ENCODE assay signal across 25 cellular contexts in the genomic region with DNA sequence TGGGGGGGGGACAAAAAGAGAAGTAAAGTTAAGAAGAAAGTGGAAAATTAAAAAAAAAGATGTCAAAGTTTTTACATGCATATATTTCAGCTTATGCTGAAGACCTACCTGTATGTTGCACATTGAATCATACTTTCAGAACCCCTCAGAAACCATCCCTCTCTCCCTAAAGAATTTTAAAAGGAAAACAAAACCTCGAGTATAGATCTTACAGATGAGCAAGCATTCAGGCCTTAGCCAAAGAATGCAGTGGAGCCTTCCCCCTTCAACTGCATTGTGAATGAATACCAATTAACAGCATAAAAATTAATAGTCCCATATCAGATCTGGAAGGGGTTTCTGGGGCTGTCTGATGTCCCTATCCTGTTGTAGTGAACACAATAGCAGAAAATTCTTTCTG. TPM values are rescaled to one million over a fixed set of nuclear protein-coding genes. Genes with fewer than 3 reads are reported as not detected.
A peak's percentile ranks its signal among the peaks of the same experiment; 100 is the strongest.
DNase-seq lines count a peak whose midpoint lies in the region; ATAC-seq and TF ChIP-seq lines count a peak whose summit lies in the region.
"Had no signal": no experiment of that assay in that cellular context is flagged by ENCODE, and none has a peak within 500 bp of the region (broad histone marks: within the 10 kb centered on the region; RNA-seq: fewer than 3 reads in every experiment).

No MANE protein-coding gene starts in this region.

- no peak overlapping the region for H3K4me3 ChIP-seq in CD8-positive, alpha-beta memory T cell (ENCODE audit: low read length)
- H3K4me3 ChIP-seq: BLaER1 treated with 17β-estradiol and CSF1 and Interleukin-3, amounts not matched to agents 10 nM and 100 nM; GM12878; lower lobe of right lung; MG63; psoas muscle had no signal

- H3K4me1 ChIP-seq in CD8-positive, alpha-beta memory T cell (ENCODE audit: insufficient read depth, low read length), result no peaks in the 10 kb centered on the region

- CTCF ChIA-PET in activated CD8-positive, alpha-beta T cell treated with anti-CD3 and anti-CD28 coated beads for 36 hours (lab: Charles Lee), result no interaction called here
- CTCF ChIA-PET in activated CD8-positive, alpha-beta T cell treated with anti-CD3 and anti-CD28 coated beads, Interleukin-2, amount 10 ng/mL, durations not matched to agents 7 days and 5 days (lab: Charles Lee), result interaction anchor here (1.2 to 3.4 kb wide), 2 partner anchors 87 to 432 kb away, joined by 3 to 11 read pairs; no protein-coding TSS in a partner anchor
- CTCF ChIA-PET in CD8-positive, alpha-beta memory T cell (lab: Charles Lee), result no interaction called here

- H3K27me3 Mint-ChIP-seq in activated CD8-positive, alpha-beta T cell treated with anti-CD3 and anti-CD28 coated beads for 36 hours, result no peaks in the 10 kb centered on the region
- H3K27me3 Mint-ChIP-seq in activated CD8-positive, alpha-beta T cell treated with anti-CD3 and anti-CD28 coated beads, Interleukin-2, amount 10 ng/mL, durations not matched to agents 7 days and 5 days (ENCODE audit: low read depth), result no peaks in the 10 kb centered on the region
- H3K27me3 Mint-ChIP-seq in CD8-positive, alpha-beta memory T cell, result no peaks in the 10 kb centered on the region
- H3K27me3 Mint-ChIP-seq in activated T-helper 1 cell treated with anti-CD3 and anti-CD28 coated beads, Interleukin-12 subunit alpha, Interleukin-12 subunit beta, Interleukin-2, Interleukin-4 antibody, amounts not matched to agents 30 ng/mL and 10 ng/mL and 1 ng/mL, durations not matched to agents 14 hours and 24 hours and 36 hours (ENCODE audit: insufficient read depth), result no peaks in the 10 kb centered on the region
- no peaks in the 10 kb centered on the region for H3K27me3 Mint-ChIP-seq in naive thymus-derived CD8-positive, alpha-beta T cell

- ATAC-seq in activated CD8-positive, alpha-beta T cell treated with anti-CD3 and anti-CD28 coated beads for 36 hours, result no peak
- ATAC-seq in activated CD8-positive, alpha-beta T cell treated with anti-CD3 and anti-CD28 coated beads, Interleukin-2, amount 10 ng/mL, durations not matched to agents 7 days and 5 days, result no peak
- ATAC-seq in naive thymus-derived CD8-positive, alpha-beta T cell, result no peak
- ATAC-seq: GM12878, lower lobe of right lung, Panc1, psoas muscle had no signal

- H3K4me3 Mint-ChIP-seq in activated CD8-positive, alpha-beta T cell treated with anti-CD3 and anti-CD28 coated beads for 36 hours, result no peak overlapping the region
- no peak overlapping the region for H3K4me3 Mint-ChIP-seq in activated CD8-positive, alpha-beta T cell treated with anti-CD3 and anti-CD28 coated beads, Interleukin-2, amount 10 ng/mL, durations not matched to agents 7 days and 5 days
- no peak overlapping the region for H3K4me3 Mint-ChIP-seq in CD8-positive, alpha-beta memory T cell
- H3K4me3 Mint-ChIP-seq in activated T-helper 1 cell treated with anti-CD3 and anti-CD28 coated beads, Interleukin-12 subunit alpha, Interleukin-12 subunit beta, Interleukin-2, Interleukin-4 antibody, amounts not matched to agents 30 ng/mL and 10 ng/mL and 1 ng/mL, durations not matched to agents 14 hours and 24 hours and 36 hours, result no peak overlapping the region
- H3K4me3 Mint-ChIP-seq in naive thymus-derived CD8-positive, alpha-beta T cell, result peak overlapping the region in 1 of 10 donors; percentile 52
- H3K4me3 Mint-ChIP-seq: H9 had no signal

- no peak for TF ChIP-seq CTCF in activated CD8-positive, alpha-beta T cell treated with anti-CD3 and anti-CD28 coated beads for 36 hours (IDR thresholded peaks at IDR 0.05)

- H3K27ac Mint-ChIP-seq in activated CD8-positive, alpha-beta T cell treated with anti-CD3 and anti-CD28 coated beads for 36 hours, result peak overlapping the region; percentile 59
- H3K27ac Mint-ChIP-seq in activated CD8-positive, alpha-beta T cell treated with anti-CD3 and anti-CD28 coated beads, Interleukin-2, amount 10 ng/mL, durations not matched to agents 7 days and 5 days, result no peak overlapping the region
- peak overlapping the region in 5 of 8 donors; percentile 18 to 89 (median 58) for H3K27ac Mint-ChIP-seq in CD8-positive, alpha-beta memory T cell
- peak overlapping the region; percentile 68 for H3K27ac Mint-ChIP-seq in activated T-helper 1 cell treated with anti-CD3 and anti-CD28 coated beads, Interleukin-12 subunit alpha, Interleukin-12 subunit beta, Interleukin-2, Interleukin-4 antibody, amounts not matched to agents 30 ng/mL and 10 ng/mL and 1 ng/mL, durations not matched to agents 14 hours and 24 hours and 36 hours
- peak overlapping the region in 9 of 10 donors; percentile 6 to 73 (median 56) for H3K27ac Mint-ChIP-seq in naive thymus-derived CD8-positive, alpha-beta T cell

- H3K9me3 ChIP-seq in CD8-positive, alpha-beta memory T cell (ENCODE audit: low read length), result no peaks in the 10 kb centered on the region
- H3K9me3 ChIP-seq: BLaER1 treated with 17β-estradiol and CSF1 and Interleukin-3, amounts not matched to agents 10 nM and 100 nM; lower lobe of right lung; MG63; psoas muscle had no signal

- no peaks in the 10 kb centered on the region for H3K27me3 ChIP-seq in CD8-positive, alpha-beta memory T cell (ENCODE audit: insufficient read depth, low read length, poor library complexity, severe bottlenecking)
- H3K27me3 ChIP-seq: BLaER1 treated with 17β-estradiol and CSF1 and Interleukin-3, amounts not matched to agents 10 nM and 100 nM; MG63 had no signal

- H3K4me1 Mint-ChIP-seq in activated CD8-positive, alpha-beta T cell treated with anti-CD3 and anti-CD28 coated beads for 36 hours (ENCODE audit: low read depth), result peaks cover 44% of the 10 kb centered on the region
- H3K4me1 Mint-ChIP-seq in activated CD8-positive, alpha-beta T cell treated with anti-CD3 and anti-CD28 coated beads, Interleukin-2, amount 10 ng/mL, durations not matched to agents 7 days and 5 days (ENCODE audit: low read depth), result peaks cover 20% of the 10 kb centered on the region
- H3K4me1 Mint-ChIP-seq in CD8-positive, alpha-beta memory T cell, result peaks cover 34 to 56% (median 45%) of the 10 kb centered on the region in 3 donors
- peaks cover 38% of the 10 kb centered on the region for H3K4me1 Mint-ChIP-seq in activated T-helper 1 cell treated with anti-CD3 and anti-CD28 coated beads, Interleukin-12 subunit alpha, Interleukin-12 subunit beta, Interleukin-2, Interleukin-4 antibody, amounts not matched to agents 30 ng/mL and 10 ng/mL and 1 ng/mL, durations not matched to agents 14 hours and 24 hours and 36 hours (ENCODE audit: low read depth)
- peaks cover 18 to 54% (median 39%) of the 10 kb centered on the region in 4 donors for H3K4me1 Mint-ChIP-seq in naive thymus-derived CD8-positive, alpha-beta T cell

- no peaks in the 10 kb centered on the region for H3K9me3 Mint-ChIP-seq in activated CD8-positive, alpha-beta T cell treated with anti-CD3 and anti-CD28 coated beads for 36 hours
- H3K9me3 Mint-ChIP-seq in activated CD8-positive, alpha-beta T cell treated with anti-CD3 and anti-CD28 coated beads, Interleukin-2, amount 10 ng/mL, durations not matched to agents 7 days and 5 days (ENCODE audit: insufficient read depth), result no peaks in the 10 kb centered on the region
- no peaks in the 10 kb centered on the region for H3K9me3 Mint-ChIP-seq in CD8-positive, alpha-beta memory T cell
- H3K9me3 Mint-ChIP-seq in activated T-helper 1 cell treated with anti-CD3 and anti-CD28 coated beads, Interleukin-12 subunit alpha, Interleukin-12 subunit beta, Interleukin-2, Interleukin-4 antibody, amounts not matched to agents 30 ng/mL and 10 ng/mL and 1 ng/mL, durations not matched to agents 14 hours and 24 hours and 36 hours, result no peaks in the 10 kb centered on the region
- H3K9me3 Mint-ChIP-seq in naive thymus-derived CD8-positive, alpha-beta T cell, result no peaks in the 10 kb centered on the region
- H3K9me3 Mint-ChIP-seq: H9 had no signal

- H3K36me3 Mint-ChIP-seq in activated CD8-positive, alpha-beta T cell treated with anti-CD3 and anti-CD28 coated beads for 36 hours (ENCODE audit: low read depth), result peaks cover 70% of the 10 kb centered on the region
- H3K36me3 Mint-ChIP-seq in activated CD8-positive, alpha-beta T cell treated with anti-CD3 and anti-CD28 coated beads, Interleukin-2, amount 10 ng/mL, durations not matched to agents 7 days and 5 days (ENCODE audit: low read depth), result peaks cover 82% of the 10 kb centered on the region
- peaks cover 0 to 81% (median 40%) of the 10 kb centered on the region in 3 donors for H3K36me3 Mint-ChIP-seq in CD8-positive, alpha-beta memory T cell
- peaks cover 65% of the 10 kb centered on the region for H3K36me3 Mint-ChIP-seq in activated T-helper 1 cell treated with anti-CD3 and anti-CD28 coated beads, Interleukin-12 subunit alpha, Interleukin-12 subunit beta, Interleukin-2, Interleukin-4 antibody, amounts not matched to agents 30 ng/mL and 10 ng/mL and 1 ng/mL, durations not matched to agents 14 hours and 24 hours and 36 hours (ENCODE audit: low read depth)
- H3K36me3 Mint-ChIP-seq in naive thymus-derived CD8-positive, alpha-beta T cell, result peaks cover 18 to 87% (median 32%) of the 10 kb centered on the region in 3 donors

- DNase-seq in activated CD8-positive, alpha-beta T cell treated with anti-CD3 and anti-CD28 coated beads for 36 hours, result no peak
- no peak for DNase-seq in activated CD8-positive, alpha-beta T cell treated with anti-CD3 and anti-CD28 coated beads, Interleukin-2, amount 10 ng/mL, durations not matched to agents 7 days and 5 days
- no peak for DNase-seq in CD8-positive, alpha-beta memory T cell
- no peak for DNase-seq in activated T-helper 1 cell treated with anti-CD3 and anti-CD28 coated beads, Interleukin-12 subunit alpha, Interleukin-12 subunit beta, Interleukin-2, Interleukin-4 antibody, amounts not matched to agents 30 ng/mL and 10 ng/mL and 1 ng/mL, durations not matched to agents 14 hours and 24 hours and 36 hours (ENCODE audit: low spot score)
- no peak for DNase-seq in naive thymus-derived CD8-positive, alpha-beta T cell
- no peak for DNase-seq in NCI-H1105 treated with DMSO at 0.1 percent for 48 hours (lab: John Stamatoyannopoulos, UW)
- no peak for DNase-seq in NCI-H1694 (lab: John Stamatoyannopoulos, UW)
- no peak for DNase-seq in NOMO-1 (lab: John Stamatoyannopoulos, UW; ENCODE audit: unreplicated experiment in 2 of 2)
- DNase-seq: activated CD4-positive, CD25-positive, alpha-beta regulatory T cell; dermis blood vessel endothelial cell; DMS153; H9; islet precursor cell; lower lobe of right lung; MG63; NCI-H146; NCI-H82; psoas muscle; small intestine; stimulated activated CD4-positive, alpha-beta T cell treated with anti-CD3 and anti-CD28 coated beads, Interleukin-4, amount 100 ng/mL, for 1 hour had no signal

- peaks cover 57% of the 10 kb centered on the region for H3K36me3 ChIP-seq in CD8-positive, alpha-beta memory T cell (ENCODE audit: insufficient read depth, low read length)

- intact Hi-C loops in activated CD8-positive, alpha-beta T cell treated with anti-CD3 and anti-CD28 coated beads for 36 hours (cut with micrococcal nuclease), result no loop called here
- intact Hi-C loops in activated T-helper 1 cell treated with anti-CD3 and anti-CD28 coated beads, Interleukin-12 subunit alpha, Interleukin-12 subunit beta, Interleukin-2, Interleukin-4 antibody, amounts not matched to agents 30 ng/mL and 10 ng/mL and 1 ng/mL, durations not matched to agents 14 hours and 24 hours and 36 hours (cut with micrococcal nuclease), result no loop called here

- H3K27ac ChIP-seq in CD8-positive, alpha-beta memory T cell (ENCODE audit: low read depth, low read length), result no peak overlapping the region
- H3K27ac ChIP-seq: BLaER1 treated with 17β-estradiol and CSF1 and Interleukin-3, amounts not matched to agents 10 nM and 100 nM; lower lobe of right lung; psoas muscle had no signal

- POLR2A ChIA-PET in activated CD8-positive, alpha-beta T cell treated with anti-CD3 and anti-CD28 coated beads for 36 hours (lab: Charles Lee), result interaction anchor here (0.6 to 4.7 kb wide), 6 partner anchors 11 to 490 kb away, joined by 3 to 22 read pairs (median 4); no protein-coding TSS in a partner anchor
- POLR2A ChIA-PET in activated CD8-positive, alpha-beta T cell treated with anti-CD3 and anti-CD28 coated beads, Interleukin-2, amount 10 ng/mL, durations not matched to agents 7 days and 5 days (lab: Charles Lee), result interaction anchor here (0.8 to 1.3 kb wide), 2 partner anchors 10 to 19 kb away, joined by 3 read pairs; no protein-coding TSS in a partner anchor
- POLR2A ChIA-PET in CD8-positive, alpha-beta memory T cell (lab: Charles Lee), result no interaction called here
- POLR2A ChIA-PET in naive thymus-derived CD8-positive, alpha-beta T cell (lab: Charles Lee), result interaction anchor here (1.2 to 1.3 kb wide), 2 partner anchors 16 to 21 kb away, joined by 3 to 5 read pairs; partner anchors contain the start of gene KDELR3

RNA-seq across cellular contexts. Expression of gene KDELR3, which starts 16.3 kb away (rescaled TPM):
- total RNA-seq in activated CD8-positive, alpha-beta T cell treated with anti-CD3 and anti-CD28 coated beads for 36 hours, result 1 to 10 TPM; 1.7 to 2.1 TPM
- 1 to 10 TPM in 1 of 2 experiments, under 1 TPM in 1; 0.99 to 1.0 TPM for total RNA-seq in activated CD8-positive, alpha-beta T cell treated with anti-CD3 and anti-CD28 coated beads, Interleukin-2, amount 10 ng/mL, durations not matched to agents 7 days and 5 days
- total RNA-seq in CD8-positive, alpha-beta memory T cell, result under 1 TPM; 0.13 to 0.33 TPM
- 0.45 TPM for polyA plus RNA-seq in CD8-positive, alpha-beta memory T cell
- total RNA-seq in activated T-helper 1 cell treated with anti-CD3 and anti-CD28 coated beads, Interleukin-12 subunit alpha, Interleukin-12 subunit beta, Interleukin-2, Interleukin-4 antibody, amounts not matched to agents 30 ng/mL and 10 ng/mL and 1 ng/mL, durations not matched to agents 14 hours and 24 hours and 36 hours, result 1.1 and 1.3 TPM in 2 replicates
- not detected for total RNA-seq in naive thymus-derived CD8-positive, alpha-beta T cell
- polyA plus RNA-seq in naive thymus-derived CD8-positive, alpha-beta T cell, result under 1 TPM in 2 of 3 donors, not detected in 1; 0.11 to 0.28 TPM

RNA-seq across cellular contexts. Expression of gene DDX17, which starts 21.9 kb away (rescaled TPM):
- total RNA-seq in activated CD8-positive, alpha-beta T cell treated with anti-CD3 and anti-CD28 coated beads for 36 hours, result 100 to 1,000 TPM; 320 to 334 TPM
- 100 to 1,000 TPM; 443 to 445 TPM for total RNA-seq in activated CD8-positive, alpha-beta T cell treated with anti-CD3 and anti-CD28 coated beads, Interleukin-2, amount 10 ng/mL, durations not matched to agents 7 days and 5 days
- total RNA-seq in CD8-positive, alpha-beta memory T cell, result 100 to 1,000 TPM; 358 to 369 TPM
- polyA plus RNA-seq in CD8-positive, alpha-beta memory T cell, result 41.4 TPM
- total RNA-seq in activated T-helper 1 cell treated with anti-CD3 and anti-CD28 coated beads, Interleukin-12 subunit alpha, Interleukin-12 subunit beta, Interleukin-2, Interleukin-4 antibody, amounts not matched to agents 30 ng/mL and 10 ng/mL and 1 ng/mL, durations not matched to agents 14 hours and 24 hours and 36 hours, result 356 and 358 TPM in 2 replicates
- 1,000 to 10,000 TPM; 1,031 to 1,044 TPM for total RNA-seq in naive thymus-derived CD8-positive, alpha-beta T cell
- 10 to 100 TPM; 27.3 to 38.7 (median 28.2) TPM for polyA plus RNA-seq in naive thymus-derived CD8-positive, alpha-beta T cell

RNA-seq across cellular contexts. Expression of gene KCNJ4, which starts 29.2 kb away (rescaled TPM):
- total RNA-seq in activated CD8-positive, alpha-beta T cell treated with anti-CD3 and anti-CD28 coated beads for 36 hours, result not detected
- total RNA-seq in activated CD8-positive, alpha-beta T cell treated with anti-CD3 and anti-CD28 coated beads, Interleukin-2, amount 10 ng/mL, durations not matched to agents 7 days and 5 days, result not detected
- not detected for total RNA-seq in CD8-positive, alpha-beta memory T cell
- polyA plus RNA-seq in CD8-positive, alpha-beta memory T cell, result not detected
- not detected in 2 replicates for total RNA-seq in activated T-helper 1 cell treated with anti-CD3 and anti-CD28 coated beads, Interleukin-12 subunit alpha, Interleukin-12 subunit beta, Interleukin-2, Interleukin-4 antibody, amounts not matched to agents 30 ng/mL and 10 ng/mL and 1 ng/mL, durations not matched to agents 14 hours and 24 hours and 36 hours
- not detected for total RNA-seq in naive thymus-derived CD8-positive, alpha-beta T cell
- polyA plus RNA-seq in naive thymus-derived CD8-positive, alpha-beta T cell, result not detected
- total RNA-seq: dermis blood vessel endothelial cell, fibroblast of villous mesenchyme, GM12878, lower lobe of right lung, psoas muscle, urinary bladder had no signal
- polyA plus RNA-seq: GM12878, urinary bladder had no signal
